1 cellular context compared by ENCODE assay signal in the genomic region with DNA sequence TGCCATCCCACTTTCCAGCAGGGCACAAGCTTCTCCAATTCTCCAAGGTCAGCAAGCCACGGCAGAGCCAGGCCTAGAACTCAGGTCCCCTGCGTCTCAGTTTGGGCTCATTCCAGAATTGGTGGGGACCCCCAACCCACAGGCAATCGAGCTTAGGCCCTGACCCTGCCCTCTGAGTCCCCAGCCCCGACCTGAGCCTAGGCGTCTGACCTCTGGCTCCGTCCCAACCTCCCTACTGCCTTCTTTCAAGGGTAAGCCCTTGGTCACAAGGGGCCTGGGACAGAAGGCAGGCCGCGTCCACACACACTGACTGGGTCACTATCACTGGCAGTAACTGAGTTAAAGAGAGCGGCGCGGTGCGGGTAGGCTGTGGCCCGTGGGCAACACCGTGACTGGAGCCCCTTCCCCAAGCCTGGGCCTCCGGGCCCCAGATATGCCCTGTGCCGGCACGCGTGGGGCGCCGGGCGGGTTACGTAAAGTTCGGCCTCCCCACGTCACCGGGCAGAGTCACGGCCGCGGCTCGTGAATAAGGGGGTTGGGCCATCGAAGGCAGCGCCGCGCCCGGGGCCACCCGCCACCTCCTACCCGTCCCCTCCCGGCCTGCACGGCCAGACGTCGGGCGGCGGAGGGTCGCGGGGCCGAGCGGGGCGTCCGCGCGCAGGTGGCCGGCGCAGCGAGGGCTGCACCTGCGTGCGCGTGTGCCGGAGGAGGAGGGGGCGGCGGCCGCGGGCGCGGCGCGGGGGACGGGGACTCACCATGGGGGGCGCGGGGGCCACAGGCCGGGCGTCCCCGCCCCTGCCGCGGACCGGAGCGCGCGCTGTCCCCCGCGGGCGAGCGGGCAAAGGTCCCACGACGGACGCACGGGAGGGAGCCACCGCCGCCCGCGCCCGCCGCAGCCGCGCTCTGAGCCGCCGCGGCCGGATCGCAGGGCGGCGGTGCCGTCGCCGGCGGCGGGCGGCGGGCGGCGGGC.
TF ChIP-seq lines count a peak whose summit lies in the region.

No MANE protein-coding gene starts in this region.

TF ChIP-seq in HepG2, 621 proteins besides CTCF, POLR2A, EP300 and RAD21 (continued from another document):
- TF ChIP-seq, protein P1, sequence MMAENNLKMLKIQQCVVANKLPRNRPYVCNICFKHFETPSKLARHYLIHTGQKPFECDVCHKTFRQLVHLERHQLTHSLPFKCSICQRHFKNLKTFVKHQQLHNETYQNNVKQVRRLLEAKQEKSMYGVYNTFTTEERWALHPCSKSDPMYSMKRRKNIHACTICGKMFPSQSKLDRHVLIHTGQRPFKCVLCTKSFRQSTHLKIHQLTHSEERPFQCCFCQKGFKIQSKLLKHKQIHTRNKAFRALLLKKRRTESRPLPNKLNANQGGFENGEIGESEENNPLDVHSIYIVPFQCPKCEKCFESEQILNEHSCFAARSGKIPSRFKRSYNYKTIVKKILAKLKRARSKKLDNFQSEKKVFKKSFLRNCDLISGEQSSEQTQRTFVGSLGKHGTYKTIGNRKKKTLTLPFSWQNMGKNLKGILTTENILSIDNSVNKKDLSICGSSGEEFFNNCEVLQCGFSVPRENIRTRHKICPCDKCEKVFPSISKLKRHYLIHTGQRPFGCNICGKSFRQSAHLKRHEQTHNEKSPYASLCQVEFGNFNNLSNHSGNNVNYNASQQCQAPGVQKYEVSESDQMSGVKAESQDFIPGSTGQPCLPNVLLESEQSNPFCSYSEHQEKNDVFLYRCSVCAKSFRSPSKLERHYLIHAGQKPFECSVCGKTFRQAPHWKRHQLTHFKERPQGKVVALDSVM (CRISPR knock-in tag; IDR thresholded peaks at IDR 0.05): no peak
- TF ChIP-seq ZNF605 (CRISPR knock-in tag; IDR thresholded peaks at IDR 0.05): 0 out of 2 replicates have a peak, but pooled peaks have one; percentile 50
- TF ChIP-seq SNAPC2 (CRISPR knock-in tag; IDR thresholded peaks at IDR 0.05): 0 out of 2 replicates have a peak, but pooled peaks have one; percentile 66
- TF ChIP-seq SP4 (CRISPR knock-in tag; IDR thresholded peaks at IDR 0.05): peak; percentile 57; the same call in 1 of the 2 replicates
- no peak for TF ChIP-seq ZNF703 (CRISPR knock-in tag; IDR thresholded peaks at IDR 0.05; ENCODE audit: borderline replicate concordance)
- TF ChIP-seq, protein P2, sequence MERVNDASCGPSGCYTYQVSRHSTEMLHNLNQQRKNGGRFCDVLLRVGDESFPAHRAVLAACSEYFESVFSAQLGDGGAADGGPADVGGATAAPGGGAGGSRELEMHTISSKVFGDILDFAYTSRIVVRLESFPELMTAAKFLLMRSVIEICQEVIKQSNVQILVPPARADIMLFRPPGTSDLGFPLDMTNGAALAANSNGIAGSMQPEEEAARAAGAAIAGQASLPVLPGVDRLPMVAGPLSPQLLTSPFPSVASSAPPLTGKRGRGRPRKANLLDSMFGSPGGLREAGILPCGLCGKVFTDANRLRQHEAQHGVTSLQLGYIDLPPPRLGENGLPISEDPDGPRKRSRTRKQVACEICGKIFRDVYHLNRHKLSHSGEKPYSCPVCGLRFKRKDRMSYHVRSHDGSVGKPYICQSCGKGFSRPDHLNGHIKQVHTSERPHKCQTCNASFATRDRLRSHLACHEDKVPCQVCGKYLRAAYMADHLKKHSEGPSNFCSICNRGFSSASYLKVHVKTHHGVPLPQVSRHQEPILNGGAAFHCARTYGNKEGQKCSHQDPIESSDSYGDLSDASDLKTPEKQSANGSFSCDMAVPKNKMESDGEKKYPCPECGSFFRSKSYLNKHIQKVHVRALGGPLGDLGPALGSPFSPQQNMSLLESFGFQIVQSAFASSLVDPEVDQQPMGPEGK (CRISPR knock-in tag; IDR thresholded peaks at IDR 0.05): no peak
- TF ChIP-seq, protein P3, sequence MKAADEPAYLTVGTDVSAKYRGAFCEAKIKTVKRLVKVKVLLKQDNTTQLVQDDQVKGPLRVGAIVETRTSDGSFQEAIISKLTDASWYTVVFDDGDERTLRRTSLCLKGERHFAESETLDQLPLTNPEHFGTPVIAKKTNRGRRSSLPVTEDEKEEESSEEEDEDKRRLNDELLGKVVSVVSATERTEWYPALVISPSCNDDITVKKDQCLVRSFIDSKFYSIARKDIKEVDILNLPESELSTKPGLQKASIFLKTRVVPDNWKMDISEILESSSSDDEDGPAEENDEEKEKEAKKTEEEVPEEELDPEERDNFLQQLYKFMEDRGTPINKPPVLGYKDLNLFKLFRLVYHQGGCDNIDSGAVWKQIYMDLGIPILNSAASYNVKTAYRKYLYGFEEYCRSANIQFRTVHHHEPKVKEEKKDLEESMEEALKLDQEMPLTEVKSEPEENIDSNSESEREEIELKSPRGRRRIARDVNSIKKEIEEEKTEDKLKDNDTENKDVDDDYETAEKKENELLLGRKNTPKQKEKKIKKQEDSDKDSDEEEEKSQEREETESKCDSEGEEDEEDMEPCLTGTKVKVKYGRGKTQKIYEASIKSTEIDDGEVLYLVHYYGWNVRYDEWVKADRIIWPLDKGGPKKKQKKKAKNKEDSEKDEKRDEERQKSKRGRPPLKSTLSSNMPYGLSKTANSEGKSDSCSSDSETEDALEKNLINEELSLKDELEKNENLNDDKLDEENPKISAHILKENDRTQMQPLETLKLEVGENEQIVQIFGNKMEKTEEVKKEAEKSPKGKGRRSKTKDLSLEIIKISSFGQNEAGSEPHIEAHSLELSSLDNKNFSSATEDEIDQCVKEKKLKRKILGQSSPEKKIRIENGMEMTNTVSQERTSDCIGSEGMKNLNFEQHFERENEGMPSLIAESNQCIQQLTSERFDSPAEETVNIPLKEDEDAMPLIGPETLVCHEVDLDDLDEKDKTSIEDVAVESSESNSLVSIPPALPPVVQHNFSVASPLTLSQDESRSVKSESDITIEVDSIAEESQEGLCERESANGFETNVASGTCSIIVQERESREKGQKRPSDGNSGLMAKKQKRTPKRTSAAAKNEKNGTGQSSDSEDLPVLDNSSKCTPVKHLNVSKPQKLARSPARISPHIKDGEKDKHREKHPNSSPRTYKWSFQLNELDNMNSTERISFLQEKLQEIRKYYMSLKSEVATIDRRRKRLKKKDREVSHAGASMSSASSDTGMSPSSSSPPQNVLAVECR (CRISPR knock-in tag; IDR thresholded peaks at IDR 0.05; ENCODE audit: borderline replicate concordance): peak; percentile 53; the same call in 1 of the 2 replicates
TF ChIP-seq in HepG2: peak in this region for 92.
